In genomic region chr1:200971955-200972711, GRCh38 we compare ENCODE assay signal across 8 cellular contexts. TPM values are rescaled to one million over a fixed set of nuclear protein-coding genes. Genes with fewer than 3 reads are reported as not detected.
DNase-seq lines count a peak whose midpoint lies in the region; ATAC-seq and TF ChIP-seq lines count a peak whose summit lies in the region.

No MANE protein-coding gene starts in this region.

- H4K20me1 ChIP-seq in BLaER1 treated with 17β-estradiol and CSF1 and Interleukin-3, amounts not matched to agents 10 nM and 100 nM, result peaks cover 0 to 43% (median 17%) of the 10 kb centered on the region in 11 experiments; a peak in 16 of 22 replicates
- H4K20me1 ChIP-seq in HCT116 (ENCODE audit: insufficient read depth), result no peaks in the 10 kb centered on the region
- H4K20me1 ChIP-seq in OCI-LY7 (ENCODE audit: insufficient read depth, low read length), result no peaks in the 10 kb centered on the region
- no peaks in the 10 kb centered on the region for H4K20me1 ChIP-seq in osteoblast (ENCODE audit: insufficient read depth, low read length)

- no peaks in the 10 kb centered on the region for H3K27me3 Mint-ChIP-seq in activated T-cell treated with anti-CD3 and anti-CD28 coated beads, Interleukin-2, amount 50 U/mL, for 72 hours (ENCODE audit: low read depth)

- TF ChIP-seq POLR2A in HCT116 (IDR thresholded peaks at IDR 0.05; ENCODE audit: borderline replicate concordance, extremely low read depth, insufficient read depth, insufficient read length) (no peak), thyroid gland (IDR thresholded peaks at IDR 0.05) (no peak)

- no peak overlapping the region for H3K4me3 Mint-ChIP-seq in activated T-cell treated with anti-CD3 and anti-CD28 coated beads, Interleukin-2, amount 50 U/mL, for 72 hours

- peaks cover 3 to 8% of the 10 kb centered on the region in 2 donors for H3K36me3 Mint-ChIP-seq in activated T-cell treated with anti-CD3 and anti-CD28 coated beads, Interleukin-2, amount 50 U/mL, for 72 hours (ENCODE audit: insufficient read depth in 2 of 2)

- H3K36me3 ChIP-seq in BLaER1 treated with 17β-estradiol and CSF1 and Interleukin-3, amounts not matched to agents 10 nM and 100 nM, result peaks cover 36 to 81% (median 57%) of the 10 kb centered on the region in 11 experiments
- H3K36me3 ChIP-seq in HCT116 (ENCODE audit: control insufficient read depth in 1 of 2, insufficient read depth in 2 of 2, low read length in 2 of 2) (no peaks in the 10 kb centered on the region), OCI-LY7 (ENCODE audit: insufficient read depth, low read length) (peaks cover 19% of the 10 kb centered on the region; the same call in 1 of the 2 replicates), osteoblast (ENCODE audit: insufficient read depth, low read length) (no peaks in the 10 kb centered on the region), thyroid gland (no peaks in the 10 kb centered on the region)

- peak overlapping the region in 9 of 11 experiments; percentile 11 to 71 (median 53); a peak in 14 of 22 replicates for H3K9ac ChIP-seq in BLaER1 treated with 17β-estradiol and CSF1 and Interleukin-3, amounts not matched to agents 10 nM and 100 nM
- no peak overlapping the region for H3K9ac ChIP-seq in HCT116 (ENCODE audit: low read length)

- no peak overlapping the region for H3K27ac Mint-ChIP-seq in activated T-cell treated with anti-CD3 and anti-CD28 coated beads, Interleukin-2, amount 50 U/mL, for 72 hours

- H3K9me3 ChIP-seq in BLaER1 treated with 17β-estradiol and CSF1 and Interleukin-3, amounts not matched to agents 10 nM and 100 nM (replicated peaks in 1 of 11), result no peaks in the 10 kb centered on the region
- H3K9me3 ChIP-seq in HCT116 (ENCODE audit: control insufficient read depth in 1 of 2, insufficient read depth in 1 of 2, low read depth in 1 of 2, low read length in 2 of 2) (no peaks in the 10 kb centered on the region), OCI-LY7 (ENCODE audit: low read length) (no peaks in the 10 kb centered on the region), osteoblast (ENCODE audit: low read depth, low read length) (no peaks in the 10 kb centered on the region), thyroid gland (no peaks in the 10 kb centered on the region)

- H3K27ac ChIP-seq in BLaER1 treated with 17β-estradiol and CSF1 and Interleukin-3, amounts not matched to agents 10 nM and 100 nM, result peak overlapping the region in 8 of 11 experiments; percentile 17 to 59 (median 50); a peak in 14 of 22 replicates
- H3K27ac ChIP-seq in HCT116 (ENCODE audit: low read depth, low read length) (no peak overlapping the region), OCI-LY7 (ENCODE audit: low read depth, low read length, poor library complexity, severe bottlenecking) (no peak overlapping the region), osteoblast (ENCODE audit: low read depth, low read length) (no peak overlapping the region), thyroid gland (no peak overlapping the region)

- H3K9me3 Mint-ChIP-seq in activated T-cell treated with anti-CD3 and anti-CD28 coated beads, Interleukin-2, amount 50 U/mL, for 72 hours, result no peaks in the 10 kb centered on the region

- no TSS peak for BruUV-seq in HCT116 (replicated peaks; lab: Mats Ljungman, UMichigan)
- BruUV-seq in OCI-LY7 (replicated peaks; lab: Mats Ljungman, UMichigan), result no TSS peak

- 36 to 54% methylated on average over 19 to 25 of the region's 34 CpGs for WGBS in thyroid gland, 2 donors

- H3K79me2 ChIP-seq in HCT116 (ENCODE audit: insufficient read depth, low read length), result no peaks in the 10 kb centered on the region
- no peaks in the 10 kb centered on the region for H3K79me2 ChIP-seq in OCI-LY7 (ENCODE audit: insufficient read depth, low read depth, low read length)
- H3K79me2 ChIP-seq in osteoblast (ENCODE audit: insufficient read depth, low read length), result no peaks in the 10 kb centered on the region

- RAD21 ChIA-PET in HCT116 (lab: Charles Lee; ENCODE audit: low non-redundant PET in 1 of 2, low total read pairs in 2 of 2, uncharacterized antibody in 2 of 2, unreplicated experiment in 2 of 2), result interaction anchor here (0.7 to 2.9 kb wide), 9 partner anchors 71 to 258 kb away, joined by 3 to 13 read pairs (median 4); no protein-coding TSS in a partner anchor

- POLR2A ChIA-PET in HCT116 (lab: Charles Lee), result interaction anchor here (0.6 to 1.9 kb wide), 3 partner anchors 69 to 949 kb away, joined by 3 to 7 read pairs (median 3); no protein-coding TSS in a partner anchor
- POLR2A ChIA-PET in OCI-LY7 (lab: Charles Lee), result interaction anchor here (0.5 to 1.4 kb wide), 6 partner anchors 12 to 147 kb away, joined by 3 to 4 read pairs (median 3); no protein-coding TSS in a partner anchor

- H3K4me2 ChIP-seq in BLaER1 treated with 17β-estradiol and CSF1 and Interleukin-3, amounts not matched to agents 10 nM and 100 nM, result peak overlapping the region; percentile 42 to 83 (median 65)
- peak overlapping the region; percentile 40; the same call in 1 of the 2 replicates for H3K4me2 ChIP-seq in HCT116 (ENCODE audit: low read length)
- H3K4me2 ChIP-seq in OCI-LY7 (ENCODE audit: low read length), result no peak overlapping the region
- H3K4me2 ChIP-seq in osteoblast (ENCODE audit: insufficient read depth, low read length), result no peak overlapping the region

- ATAC-seq in HCT116 (peak; percentile 71), GM19395 (IDR thresholded peaks at IDR 0.05; ENCODE audit: unreplicated experiment) (no peak)
- ATAC-seq in activated T-cell treated with anti-CD3 and anti-CD28 coated beads, Interleukin-2, amount 50 U/mL, for 72 hours (replicated peaks in 1 of 2), result no peak

- peak; percentile 61 to 76 (median 72) for TF ChIP-seq CTCF in HCT116 (IDR thresholded peaks at IDR 0.05 in 2 of 3, conservative IDR thresholded peaks at IDR 0.05 in 1 of 3; ENCODE audit: borderline replicate concordance in 1 of 3, insufficient read depth in 1 of 3, low read depth in 2 of 3, low read length in 2 of 3)
- TF ChIP-seq CTCF in OCI-LY7 (conservative IDR thresholded peaks at IDR 0.05; ENCODE audit: low read length), result peak; percentile 84
- TF ChIP-seq CTCF in fibroblast of villous mesenchyme (IDR thresholded peaks at IDR 0.05; ENCODE audit: insufficient read depth, low read depth, low read length), result peak; percentile 63
- TF ChIP-seq CTCF in osteoblast (IDR thresholded peaks at IDR 0.05; ENCODE audit: extremely low read depth, low read depth, low read length), result peak; percentile 59
- TF ChIP-seq CTCF in thyroid gland (IDR thresholded peaks at IDR 0.05), result peak; percentile 47 to 91 (median 60)

- peak; percentile 87 for TF ChIP-seq RAD21 in HCT116 (IDR thresholded peaks at IDR 0.05; ENCODE audit: low read depth)

- H3K27me3 ChIP-seq in BLaER1 treated with 17β-estradiol and CSF1 and Interleukin-3, amounts not matched to agents 10 nM and 100 nM, result no peaks in the 10 kb centered on the region
- H3K27me3 ChIP-seq in HCT116 (ENCODE audit: insufficient read depth, low read length) (no peaks in the 10 kb centered on the region), osteoblast (ENCODE audit: insufficient read depth, low read length) (peaks cover 3% of the 10 kb centered on the region), thyroid gland (no peaks in the 10 kb centered on the region)

- H2AFZ ChIP-seq in HCT116 (ENCODE audit: low read depth, low read length, poor library complexity, severe bottlenecking), result no peak overlapping the region
- no peak overlapping the region for H2AFZ ChIP-seq in OCI-LY7 (ENCODE audit: low read length)
- H2AFZ ChIP-seq in osteoblast (ENCODE audit: low read length), result no peak overlapping the region

- DNase-seq in HCT116 (ENCODE audit: low read depth, low spot score) (peak; percentile 8), OCI-LY7 (ENCODE audit: low spot score) (peak; percentile 54), fibroblast of villous mesenchyme (ENCODE audit: low read depth) (peak; percentile 52), osteoblast (ENCODE audit: insufficient read length, low spot score, missing footprints) (peak; percentile 98), thyroid gland (peak; percentile 51 to 57)
- DNase-seq in activated T-cell treated with anti-CD3 and anti-CD28 coated beads, Interleukin-2, amount 50 U/mL, for 72 hours, result peak; percentile 46 to 59

- intact Hi-C loops in HCT116 (cut with micrococcal nuclease) (loop anchor here (1.0 to 10.0 kb wide), 3 partner anchors 71 to 253 kb away; no protein-coding TSS in a partner anchor), OCI-LY7 (cut with micrococcal nuclease; ENCODE audit: unreplicated experiment) (loop anchor here (1.0 to 2.0 kb wide), 2 partner anchors 71 to 147 kb away; no protein-coding TSS in a partner anchor), thyroid gland (cut with DNase I) (loop anchor here (2.0 to 10.0 kb wide), 2 partner anchors 71 to 243 kb away; no protein-coding TSS in a partner anchor)

- peaks cover 6 to 51% (median 41%) of the 10 kb centered on the region in 10 experiments for H3K4me1 ChIP-seq in BLaER1 treated with 17β-estradiol and CSF1 and Interleukin-3, amounts not matched to agents 10 nM and 100 nM
- H3K4me1 ChIP-seq in HCT116 (ENCODE audit: control insufficient read depth in 1 of 2, insufficient read depth in 2 of 2, low read length in 2 of 2), result peaks cover 0 to 4% of the 10 kb centered on the region in 2 experiments; a peak in 2 of 4 replicates
- H3K4me1 ChIP-seq in OCI-LY7 (ENCODE audit: insufficient read depth, low read length, poor library complexity, severe bottlenecking), result no peaks in the 10 kb centered on the region
- H3K4me1 ChIP-seq in osteoblast (ENCODE audit: insufficient read depth, low read length), result no peaks in the 10 kb centered on the region
- no peaks in the 10 kb centered on the region for H3K4me1 ChIP-seq in thyroid gland

- H3K9me2 ChIP-seq in HCT116 (ENCODE audit: insufficient read depth) (no peaks in the 10 kb centered on the region), OCI-LY7 (ENCODE audit: insufficient read depth, low read length) (no peaks in the 10 kb centered on the region)

- CTCF ChIA-PET in HCT116 (lab: Charles Lee) (interaction anchor here (0.7 to 3.3 kb wide), 31 partner anchors 8 to 413 kb away, joined by 3 to 45 read pairs (median 6); partner anchors contain the start of genes ASCL5, CACNA1S, KIF21B and TMEM9), OCI-LY7 (lab: Charles Lee; ENCODE audit: unreplicated experiment) (interaction anchor here (0.6 to 2.0 kb wide), 11 partner anchors 9 to 197 kb away, joined by 3 to 8 read pairs (median 4); no protein-coding TSS in a partner anchor)

- peaks cover 25% of the 10 kb centered on the region for H3K4me1 Mint-ChIP-seq in activated T-cell treated with anti-CD3 and anti-CD28 coated beads, Interleukin-2, amount 50 U/mL, for 72 hours (ENCODE audit: low read depth)

- no peak overlapping the region; a peak in 1 of 20 replicates for H3K4me3 ChIP-seq in BLaER1 treated with 17β-estradiol and CSF1 and Interleukin-3, amounts not matched to agents 10 nM and 100 nM
- H3K4me3 ChIP-seq in HCT116 (replicated peaks in 1 of 2; ENCODE audit: low read depth in 1 of 2, low read length in 2 of 2) (no peak overlapping the region), OCI-LY7 (ENCODE audit: low read depth, low read length, poor library complexity, severe bottlenecking) (no peak overlapping the region), fibroblast of villous mesenchyme (ENCODE audit: low read depth, low read length) (no peak overlapping the region), osteoblast (ENCODE audit: insufficient read depth, low read length) (no peak overlapping the region), thyroid gland (replicated peaks in 1 of 3) (no peak overlapping the region)

RNA-seq across cellular contexts. Expression of gene KIF21B, which starts 51.4 kb away (rescaled TPM):
- total RNA-seq in HCT116 (2021; ENCODE audit: unreplicated experiment) (6.1 TPM), OCI-LY7 (2022) (65.7 and 72.5 TPM in 2 replicates), fibroblast of villous mesenchyme (under 0.01 and 0.32 TPM in 2 replicates), osteoblast (under 0.01 TPM in 2 replicates), thyroid gland (1 to 10 TPM in 3 of 4 donors, under 1 TPM in 1; 0.89 to 1.5 (median 1.1) TPM)
- 7.3 and 7.5 TPM in 2 replicates for polyA plus RNA-seq in HCT116 (2012)
- 25.0 and 30.5 TPM in 2 replicates for total RNA-seq in OCI-LY7 (2014; rRNA removed; shearing (Covaris generic))
- total RNA-seq in activated T-cell treated with anti-CD3 and anti-CD28 coated beads, Interleukin-2, amount 50 U/mL, for 72 hours, result 100 to 1,000 TPM in 1 of 2 donors, 10 to 100 TPM in 1; 91.7 to 101 TPM

Comparison
In these comparisons a context has a peak if more than half of its experiments do, and no peak if none do; other contexts are left out.
1. H3K27ac ChIP-seq: peak in BLaER1 treated with 17β-estradiol and CSF1 and Interleukin-3, amounts not matched to agents 10 nM and 100 nM (8 of 11); none in HCT116 (single experiment), OCI-LY7 (single experiment), osteoblast (single experiment) and thyroid gland (0 of 3).
2. H3K4me2 ChIP-seq: peak in BLaER1 treated with 17β-estradiol and CSF1 and Interleukin-3, amounts not matched to agents 10 nM and 100 nM (11 of 11) and HCT116 (single experiment); none in OCI-LY7 (single experiment) and osteoblast (single experiment).
3. DNase-seq: peak in every context shown above with its lines; median percentile 98 in osteoblast; 54 in OCI-LY7; 54 in thyroid gland; 52 in activated T-cell treated with anti-CD3 and anti-CD28 coated beads, Interleukin-2, amount 50 U/mL, for 72 hours; 52 in fibroblast of villous mesenchyme; 8 in HCT116.
4. Peak in every context shown above with its lines, with median percentiles within 50 percentile points of each other: CTCF ChIP-seq.